In the genomic region with DNA sequence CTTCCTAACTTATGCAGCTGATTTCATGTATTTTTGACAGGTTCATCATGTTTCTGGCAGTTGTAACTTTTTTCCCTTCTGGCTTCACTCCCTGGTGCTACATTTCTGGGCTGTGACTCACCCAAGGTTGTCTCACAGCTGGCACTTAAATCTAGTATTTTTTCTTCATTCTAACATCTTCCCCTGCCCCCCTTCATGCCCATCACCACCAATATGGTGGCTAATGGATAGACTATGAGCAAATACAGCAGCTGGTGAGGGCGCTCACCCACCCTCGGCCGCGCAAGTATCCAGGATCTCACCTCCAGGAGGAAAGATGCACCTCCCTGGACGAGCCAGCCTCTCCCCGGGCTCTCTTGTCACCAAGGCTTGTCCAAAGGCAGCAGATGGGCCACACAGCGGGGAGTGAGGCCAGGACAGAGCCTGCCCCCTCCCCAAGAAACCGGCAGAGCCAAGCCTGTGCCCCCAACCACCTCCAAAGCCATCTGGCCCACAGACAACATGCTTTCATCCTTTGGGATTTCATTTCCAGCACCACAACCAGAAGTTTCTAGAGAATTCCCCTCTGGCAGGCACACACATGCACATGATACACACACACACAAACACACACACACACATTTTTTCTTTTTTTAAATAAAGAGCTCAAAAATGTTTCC, we compare ENCODE assay signal across 10 cellular contexts. TPM values are rescaled to one million over a fixed set of nuclear protein-coding genes. Genes with fewer than 3 reads are reported as not detected.
DNase-seq lines count a peak whose midpoint lies in the region; ATAC-seq and TF ChIP-seq lines count a peak whose summit lies in the region.
"Had no signal": no experiment of that assay in that cellular context is flagged by ENCODE, and none has a peak within 500 bp of the region (broad histone marks: within the 10 kb centered on the region; RNA-seq: fewer than 3 reads in every experiment).

No MANE protein-coding gene starts in this region.

- no TSS peak for BruUV-seq in Panc1 (replicated peaks; lab: Mats Ljungman, UMichigan)

- in situ Hi-C loops in Panc1 (cut with HindIII; ENCODE audit: low pct_unique_long_range_greater_than_20kb, low sequenced_read_pairs) = no loop called here

- no peak overlapping the region for H3K4me3 ChIP-seq in AG10803 (ENCODE audit: low read length)
- no peak overlapping the region for H3K4me3 ChIP-seq in Panc1 (ENCODE audit: low read depth in 2 of 2, low read length in 2 of 2)
- H3K4me3 ChIP-seq in esophagus squamous epithelium = no peak overlapping the region

- intact Hi-C loops in Panc1 (cut with micrococcal nuclease; ENCODE audit: unreplicated experiment) = no loop called here
- intact Hi-C loops in esophagus squamous epithelium (cut with DNase I) = no loop called here

- POLR2A ChIA-PET in Panc1 (lab: Charles Lee) = interaction anchor here (0.5 to 0.6 kb wide), 2 partner anchors 50 to 89 kb away, joined by 3 to 4 read pairs; no protein-coding TSS in a partner anchor

- TF ChIP-seq POLR2A in esophagus squamous epithelium (IDR thresholded peaks at IDR 0.05) = no peak

- H3K27ac ChIP-seq in Panc1 (ENCODE audit: low read length) (peak overlapping the region; percentile 48; the same call in 1 of the 2 replicates), esophagus squamous epithelium (peak overlapping the region in 3 of 4 donors; percentile 65 to 81 (median 65))
- H3K27ac ChIP-seq: parathyroid adenoma had no signal

- WGBS in esophagus squamous epithelium, 2 donors = 45 to 58% methylated on average over 6 to 8 of the region's 8 CpGs

- no peak for TF ChIP-seq CTCF in AG10803 (conservative IDR thresholded peaks at IDR 0.05; ENCODE audit: low read length)
- no peak for TF ChIP-seq CTCF in Panc1 (IDR thresholded peaks at IDR 0.05)
- no peak for TF ChIP-seq CTCF in esophagus squamous epithelium (IDR thresholded peaks at IDR 0.05)
- no peak for TF ChIP-seq CTCF in omental fat pad (IDR thresholded peaks at IDR 0.05)

- no peaks in the 10 kb centered on the region for H3K9me3 ChIP-seq in Panc1 (ENCODE audit: control insufficient read depth, insufficient read depth, low read depth, low read length)
- H3K9me3 ChIP-seq in esophagus squamous epithelium = no peaks in the 10 kb centered on the region

- ATAC-seq in Panc1 (0 out of 2 replicates have a peak, but pooled peaks have one; percentile 27), omental fat pad (ENCODE audit: low FRiP score) (peak; percentile 70), HG03571 (IDR thresholded peaks at IDR 0.05; ENCODE audit: unreplicated experiment) (no peak)

- peaks cover 17% of the 10 kb centered on the region for H3K4me1 ChIP-seq in Panc1 (ENCODE audit: control insufficient read depth, insufficient read depth, low read length)
- H3K4me1 ChIP-seq in esophagus squamous epithelium = peaks cover 20 to 67% (median 50%) of the 10 kb centered on the region in 3 donors
- H3K4me1 ChIP-seq: parathyroid adenoma had no signal

- CTCF ChIA-PET in Panc1 (lab: Charles Lee) = interaction anchor here (0.6 kb wide), 1 partner anchor 43 kb away, joined by 5 read pairs; no protein-coding TSS in a partner anchor

- peak; percentile 81 for DNase-seq in AG10803 (ENCODE audit: low read depth)
- DNase-seq in Panc1 (ENCODE audit: low read depth, low spot score) = no peak
- DNase-seq in esophagus squamous epithelium (lab: John Stamatoyannopoulos, UW) = no peak
- DNase-seq in omental fat pad (ENCODE audit: low spot score) = no peak
- DNase-seq in MV-4-11 (lab: John Stamatoyannopoulos, UW) = no peak
- DNase-seq in H4 (ENCODE audit: low spot score) = no peak
- no peak for DNase-seq in NCI-H1930 (lab: John Stamatoyannopoulos, UW)
- DNase-seq: CD4-positive, CD25-positive, alpha-beta regulatory T cell had no signal

- H3K27me3 ChIP-seq in Panc1 (ENCODE audit: control insufficient read depth, insufficient read depth, low read length) (no peaks in the 10 kb centered on the region), esophagus squamous epithelium (no peaks in the 10 kb centered on the region)

- H3K36me3 ChIP-seq in Panc1 (ENCODE audit: control insufficient read depth, insufficient read depth, low read length) = no peaks in the 10 kb centered on the region
- no peaks in the 10 kb centered on the region for H3K36me3 ChIP-seq in esophagus squamous epithelium

RNA-seq across cellular contexts. Expression of gene ATOH8, which starts 39.1 kb away (rescaled TPM):
- total RNA-seq in Panc1 (2021; ENCODE audit: unreplicated experiment) (3.8 TPM), esophagus squamous epithelium (10 to 100 TPM in 2 of 4 donors, 1 to 10 TPM in 2; 2.0 to 24.6 (median 7.6) TPM), omental fat pad (100 to 1,000 TPM in 1 of 4 donors, 10 to 100 TPM in 3; 17.1 to 210 (median 45.9) TPM)
- polyA plus RNA-seq in Panc1 (2012; ENCODE audit: insufficient read length) = 3.7 TPM
- total RNA-seq in H4 (2014; rRNA removed; shearing (Covaris generic)) = 13.1 and 13.6 TPM in 2 replicates
- total RNA-seq: CD4-positive, CD25-positive, alpha-beta regulatory T cell had no signal
- polyA plus RNA-seq: CD4-positive, CD25-positive, alpha-beta regulatory T cell had no signal
